ENCODE assay signal across 8 cellular contexts in genomic region chr20:36728986-36729385, GRCh38. TPM values are rescaled to one million over a fixed set of nuclear protein-coding genes. Genes with fewer than 3 reads are reported as not detected.
DNase-seq lines count a peak whose midpoint lies in the region; ATAC-seq, FAIRE-seq and TF ChIP-seq lines count a peak whose summit lies in the region.

No MANE protein-coding gene starts in this region.

- H3K4me2 ChIP-seq in OCI-LY3 (ENCODE audit: low read length), result peak overlapping the region; percentile 5; the same call in 1 of the 2 replicates
- no peak overlapping the region for H3K4me2 ChIP-seq in H1 (ENCODE audit: insufficient read depth in 1 of 2, low read depth in 2 of 2, low read length in 2 of 2)

- peak; percentile 9 for DNase-seq in stimulated activated CD4-positive, alpha-beta T cell treated with anti-CD3 and anti-CD28 coated beads, Interleukin-4, amount 100 ng/mL, for 24 hours
- DNase-seq in stimulated activated CD4-positive, alpha-beta T cell treated with anti-CD3 and anti-CD28 coated beads, Interleukin-4, amount 100 ng/mL, for 1 hour, result no peak
- no peak for DNase-seq in H1 (ENCODE audit: low read depth in 1 of 2, low spot score in 2 of 2)
- no peak for DNase-seq in mesenteric fat pad (ENCODE audit: low spot score)
- DNase-seq in NCI-H1092 treated with DMSO at 0.1 percent for 48 hours (lab: John Stamatoyannopoulos, UW), result no peak

- H2BK20ac ChIP-seq in H1 (ENCODE audit: low read length), result no peak overlapping the region

- TF ChIP-seq RAD21 in H1 (IDR thresholded peaks at IDR 0.05 in 1 of 2, conservative IDR thresholded peaks at IDR 0.05 in 1 of 2; ENCODE audit: low read depth in 2 of 2, low read length in 2 of 2), result peak; percentile 77 to 83

- FAIRE-seq in H1 (lab: Jason Lieb, UNC), result peak; percentile 28

- H3K18ac ChIP-seq in H1 (ENCODE audit: extremely low read depth, low read length), result no peak overlapping the region

- no peak for TF ChIP-seq POLR2A in H1 (IDR thresholded peaks at IDR 0.05; ENCODE audit: control extremely low read depth in 1 of 2, low read depth in 2 of 2, low read length in 2 of 2)

- H3K56ac ChIP-seq in H1 (replicated peaks; ENCODE audit: insufficient read length, low read depth, low read length), result no peak overlapping the region

- H3K4me1 ChIP-seq in OCI-LY3 (ENCODE audit: low read length) (peaks cover 12% of the 10 kb centered on the region), H1 (replicated peaks in 1 of 4; ENCODE audit: control insufficient read depth in 3 of 4, insufficient read depth in 4 of 4, low read length in 3 of 4) (peaks cover 0 to 3% (median 0%) of the 10 kb centered on the region in 4 experiments; a peak in 2 of 7 replicates)

- no peak for TF ChIP-seq EP300 in H1 (IDR thresholded peaks at IDR 0.05; ENCODE audit: borderline replicate concordance in 1 of 2, low read depth in 2 of 2, low read length in 2 of 2)

- H2AFZ ChIP-seq in OCI-LY3 (ENCODE audit: low read depth, low read length), result no peak overlapping the region
- H2AFZ ChIP-seq in H1 (ENCODE audit: low read length), result no peak overlapping the region

- no peaks in the 10 kb centered on the region for H4K20me1 ChIP-seq in OCI-LY3 (ENCODE audit: insufficient read depth, low read length)
- no peaks in the 10 kb centered on the region for H4K20me1 ChIP-seq in H1 (replicated peaks in 1 of 2; ENCODE audit: control insufficient read depth in 1 of 2, insufficient read depth in 2 of 2, low read length in 2 of 2)

- peak; percentile 40 for TF ChIP-seq CTCF in OCI-LY3 (IDR thresholded peaks at IDR 0.05; ENCODE audit: low read depth, low read length)
- TF ChIP-seq CTCF in H1 (IDR thresholded peaks at IDR 0.05; ENCODE audit: control extremely low read depth in 1 of 3, insufficient read depth in 1 of 3, low read depth in 1 of 3, low read length in 3 of 3), result peak in 2 of 3 experiments; percentile 59 to 64; a peak in 3 of 4 replicates

- H3K14ac ChIP-seq in H1 (ENCODE audit: insufficient read length), result no peak overlapping the region

- CTCF ChIA-PET in H1 (lab: Charles Lee; ENCODE audit: partially characterized antibody), result interaction anchor here (0.5 to 2.6 kb wide), 34 partner anchors 9 to 197 kb away, joined by 3 to 13 read pairs (median 4); partner anchors contain the start of genes DSN1 and SLA2

- H3K4me3 ChIP-seq in OCI-LY3 (ENCODE audit: low read length), result no peak overlapping the region
- H3K4me3 ChIP-seq in H1 (ENCODE audit: extremely low read depth in 1 of 4, insufficient read depth in 2 of 4, low read depth in 3 of 4, low read length in 4 of 4), result no peak overlapping the region

- H3K36me3 ChIP-seq in OCI-LY3 (replicated peaks; ENCODE audit: low read depth, low read length) (no peaks in the 10 kb centered on the region), H1 (ENCODE audit: control insufficient read depth in 2 of 4, insufficient read depth in 4 of 4, low read length in 3 of 4) (no peaks in the 10 kb centered on the region)

- peaks cover 5% of the 10 kb centered on the region for H3K79me1 ChIP-seq in H1 (ENCODE audit: low read depth, low read length)

- no peak overlapping the region for H4K91ac ChIP-seq in H1 (replicated peaks; ENCODE audit: insufficient read length, low read length)

- no peak overlapping the region for H2BK120ac ChIP-seq in H1 (replicated peaks; ENCODE audit: low read depth, low read length)

- H2BK15ac ChIP-seq in H1 (ENCODE audit: low read length), result no peak overlapping the region

- no peak overlapping the region for H4K8ac ChIP-seq in H1 (ENCODE audit: extremely low read depth, insufficient read depth, low read length)

- H3K27ac ChIP-seq in OCI-LY3 (ENCODE audit: low read length) (no peak overlapping the region), H1 (ENCODE audit: low read depth, low read length) (no peak overlapping the region)

- POLR2A ChIA-PET in H1 (lab: Charles Lee; ENCODE audit: partially characterized antibody), result interaction anchor here (0.6 to 0.8 kb wide), 3 partner anchors 27 to 52 kb away, joined by 3 to 7 read pairs (median 5); no protein-coding TSS in a partner anchor

- H4K5ac ChIP-seq in H1 (ENCODE audit: insufficient read length, low read depth, low read length), result no peak overlapping the region

- no peak overlapping the region for H2AK5ac ChIP-seq in H1 (ENCODE audit: low read depth, low read length)

- H3K23me2 ChIP-seq in H1 (ENCODE audit: low read depth, low read length), result no peaks in the 10 kb centered on the region

- 61% methylated on average over 3 of the region's 3 CpGs; no CpG with 5 or more reads in 1 of the 2 experiments for WGBS in H1 (ENCODE audit: extremely low coverage in 1 of 2, insufficient coverage in 1 of 2, insufficient read length in 1 of 2, insufficient replicate concordance in 2 of 2, low coverage in 1 of 2, low lambda C conversion rate in 2 of 2, missing lambda C conversion rate in 1 of 2), 2 experiments

- H2BK12ac ChIP-seq in H1 (ENCODE audit: low read depth, low read length), result no peak overlapping the region

- H3K9ac ChIP-seq in OCI-LY3 (ENCODE audit: low read length), result no peak overlapping the region
- H3K9ac ChIP-seq in H1 (replicated peaks in 1 of 4; ENCODE audit: extremely low read depth in 1 of 4, low read depth in 3 of 4, low read length in 3 of 4), result no peak overlapping the region

- no peak overlapping the region for H3K23ac ChIP-seq in H1 (ENCODE audit: insufficient read length)

- no peaks in the 10 kb centered on the region for H3K9me3 ChIP-seq in OCI-LY3 (ENCODE audit: insufficient read depth, low read length)
- H3K9me3 ChIP-seq in H1 (ENCODE audit: insufficient read depth in 2 of 2, low read depth in 1 of 2, low read length in 1 of 2), result no peaks in the 10 kb centered on the region

- H3K27me3 ChIP-seq in OCI-LY3 (ENCODE audit: low read depth, low read length) (no peaks in the 10 kb centered on the region), H1 (replicated peaks in 1 of 4; ENCODE audit: control insufficient read depth in 3 of 4, extremely low read depth in 1 of 4, insufficient read depth in 3 of 4, low read length in 3 of 4) (no peaks in the 10 kb centered on the region)

- H2BK5ac ChIP-seq in H1 (ENCODE audit: low read depth, low read length), result no peak overlapping the region

- H3K79me2 ChIP-seq in OCI-LY3 (ENCODE audit: low read length) (no peaks in the 10 kb centered on the region), H1 (ENCODE audit: control insufficient read depth in 1 of 2, insufficient read depth in 2 of 2, low read length in 2 of 2) (no peaks in the 10 kb centered on the region)

- no peak overlapping the region for H3K4ac ChIP-seq in H1 (replicated peaks; ENCODE audit: insufficient read length, low read depth, low read length)

- no peak for ATAC-seq in HG02852 (IDR thresholded peaks at IDR 0.05; ENCODE audit: unreplicated experiment)
- no peak for ATAC-seq in GM19324 (IDR thresholded peaks at IDR 0.05; ENCODE audit: low FRiP score, unreplicated experiment)

TF ChIP-seq in H1, 55 proteins besides CTCF, POLR2A, EP300 and RAD21:
- TF ChIP-seq TEAD4 (IDR thresholded peaks at IDR 0.05; ENCODE audit: low read depth, low read length), result 0 out of 2 replicates have a peak, but pooled peaks have one; percentile 27
- TF ChIP-seq JUND (IDR thresholded peaks at IDR 0.05; ENCODE audit: low read length), result peak; percentile 77
- no peak for TF ChIP-seq SRF (IDR thresholded peaks at IDR 0.05; ENCODE audit: low read depth, low read length)

RNA-seq across cellular contexts. Expression of gene NDRG3, which starts 16.9 kb away (rescaled TPM):
- 32.3 and 32.5 TPM in 2 replicates for total RNA-seq in H1 (2021; fragmentation: NEBNext Ultra II Directional; extraction: Animal tissue kit (Norgen Biotek cat#: 25700))
- 19.8 and 25.7 TPM in 2 replicates for polyA plus RNA-seq in H1 (2011; rRNA removed)
- 21.6 TPM for polyA plus RNA-seq in H1 (2011; cell fraction: cytosol; rRNA removed)
- 17.9 TPM for polyA plus RNA-seq in H1 (2011; cell fraction: nucleus; rRNA removed)
- 23.5 to 31.3 TPM (median 28.1 TPM) in 4 replicates for polyA plus RNA-seq in H1 (2012, experiment 1 of 2)
- polyA plus RNA-seq in H1 (2012, experiment 2 of 2), result 20.1 TPM
- 15.8 TPM for polyA plus RNA-seq in H1 (2013, experiment 1 of 2)
- polyA plus RNA-seq in H1 (2013, experiment 2 of 2), result 15.9 TPM
- 33.9 and 45.1 TPM in 2 replicates for polyA minus RNA-seq in H1 (2011; rRNA and poly(A)+ RNA removed)
- 18.4 TPM for polyA minus RNA-seq in H1 (2011; cell fraction: cytosol; rRNA and poly(A)+ RNA removed)
- 16.9 TPM for polyA minus RNA-seq in H1 (2011; cell fraction: nucleus; rRNA and poly(A)+ RNA removed)
- total RNA-seq in mesenteric fat pad, result 18.6 TPM

RNA-seq across cellular contexts. Expression of gene DSN1, which starts 44.6 kb away (rescaled TPM):
- 24.8 and 26.2 TPM in 2 replicates for total RNA-seq in H1 (2021; fragmentation: NEBNext Ultra II Directional; extraction: Animal tissue kit (Norgen Biotek cat#: 25700))
- 8.5 and 12.0 TPM in 2 replicates for polyA plus RNA-seq in H1 (2011; rRNA removed)
- polyA plus RNA-seq in H1 (2011; cell fraction: cytosol; rRNA removed), result 17.9 TPM
- 6.3 TPM for polyA plus RNA-seq in H1 (2011; cell fraction: nucleus; rRNA removed)
- polyA plus RNA-seq in H1 (2012, experiment 1 of 2), result 19.0 to 25.1 TPM (median 20.4 TPM) in 4 replicates
- 3.8 TPM for polyA plus RNA-seq in H1 (2012, experiment 2 of 2)
- polyA plus RNA-seq in H1 (2013, experiment 1 of 2), result 20.9 TPM
- polyA plus RNA-seq in H1 (2013, experiment 2 of 2), result 20.6 TPM
- 13.6 and 14.7 TPM in 2 replicates for polyA minus RNA-seq in H1 (2011; rRNA and poly(A)+ RNA removed)
- polyA minus RNA-seq in H1 (2011; cell fraction: cytosol; rRNA and poly(A)+ RNA removed), result 10.3 TPM
- polyA minus RNA-seq in H1 (2011; cell fraction: nucleus; rRNA and poly(A)+ RNA removed), result 11.6 TPM
- 6.4 TPM for total RNA-seq in mesenteric fat pad
